Comparison of ENCODE assay signal across 16 cellular contexts in genomic region chr15:70165811-70166284, GRCh38.
DNase-seq lines count a peak whose midpoint lies in the region; ATAC-seq and TF ChIP-seq lines count a peak whose summit lies in the region.
"Had no signal": no experiment of that assay in that cellular context is flagged by ENCODE, and none has a peak within 500 bp of the region (broad histone marks: within the 10 kb centered on the region; RNA-seq: fewer than 3 reads in every experiment).

No MANE protein-coding gene starts in this region.

- H3K4me1 ChIP-seq in Panc1 (ENCODE audit: control insufficient read depth, insufficient read depth, low read length) (peaks cover under 1% of the 10 kb centered on the region), endodermal cell (ENCODE audit: control insufficient read depth, insufficient read depth, low read length) (peaks cover 23% of the 10 kb centered on the region), stomach (peaks cover 17 to 28% (median 25%) of the 10 kb centered on the region in 4 donors)

- 40 to 56% methylated on average over 6 to 9 of the region's 9 CpGs for WGBS in endodermal cell (ENCODE audit: insufficient coverage in 1 of 2, insufficient read length in 1 of 2), 2 experiments
- WGBS in stomach, 5 donors: 13 to 36% (median 27%) methylated on average over 8 to 9 of the region's 9 CpGs

- BruUV-seq in Panc1 (replicated peaks; lab: Mats Ljungman, UMichigan): no TSS peak

- no peak for TF ChIP-seq POLR2A in stomach (IDR thresholded peaks at IDR 0.05)

- H3K36me3 Mint-ChIP-seq in endodermal cell (ENCODE audit: low read depth): no peaks in the 10 kb centered on the region
- H3K36me3 Mint-ChIP-seq: CD4-positive, CD25-positive, alpha-beta regulatory T cell had no signal

- H3K9me3 Mint-ChIP-seq in endodermal cell: no peaks in the 10 kb centered on the region
- H3K9me3 Mint-ChIP-seq: activated CD4-positive, alpha-beta memory T cell treated with anti-CD3 and anti-CD28 coated beads, Interleukin-2, amount 10 ng/mL, durations not matched to agents 7 days and 5 days; CD4-positive, CD25-positive, alpha-beta regulatory T cell; dendritic cell treated with granulocyte-macrophage colony-stimulating factor and Interleukin-4, amounts not matched to agents 40 ng/mL and 50 ng/mL, for 4 days; GM23338 had no signal

- in situ Hi-C loops in Panc1 (cut with HindIII; ENCODE audit: low pct_unique_long_range_greater_than_20kb, low sequenced_read_pairs): no loop called here

- POLR2A ChIA-PET in Panc1 (lab: Charles Lee): no interaction called here

- H3K9me3 ChIP-seq in Panc1 (ENCODE audit: control insufficient read depth, insufficient read depth, low read depth, low read length) (no peaks in the 10 kb centered on the region), endodermal cell (ENCODE audit: control insufficient read depth, low read length) (peaks cover 10% of the 10 kb centered on the region), stomach (peaks cover 0 to 4% (median 0%) of the 10 kb centered on the region in 4 donors)
- H3K9me3 ChIP-seq: mucosa of descending colon had no signal

- H3K36me3 ChIP-seq in Panc1 (ENCODE audit: control insufficient read depth, insufficient read depth, low read length): no peaks in the 10 kb centered on the region
- no peaks in the 10 kb centered on the region for H3K36me3 ChIP-seq in endodermal cell (ENCODE audit: control insufficient read depth, insufficient read depth, low read length)
- no peaks in the 10 kb centered on the region for H3K36me3 ChIP-seq in stomach

- H3K4me3 Mint-ChIP-seq in endodermal cell: no peak overlapping the region
- H3K4me3 Mint-ChIP-seq: activated CD4-positive, alpha-beta memory T cell treated with anti-CD3 and anti-CD28 coated beads, Interleukin-2, amount 10 ng/mL, durations not matched to agents 7 days and 5 days; CD4-positive, CD25-positive, alpha-beta regulatory T cell; dendritic cell treated with granulocyte-macrophage colony-stimulating factor and Interleukin-4, amounts not matched to agents 40 ng/mL and 50 ng/mL, for 4 days; GM23338 had no signal

- H3K27ac ChIP-seq in Panc1 (ENCODE audit: low read length) (no peak overlapping the region), endodermal cell (ENCODE audit: low read depth, low read length) (peak overlapping the region; percentile 85), stomach (peak overlapping the region in 4 of 5 donors; percentile 35 to 74 (median 48))

- TF ChIP-seq CTCF in Panc1 (IDR thresholded peaks at IDR 0.05) (no peak), endodermal cell (conservative IDR thresholded peaks at IDR 0.05) (no peak), stomach (IDR thresholded peaks at IDR 0.05) (no peak)

- ATAC-seq in Panc1 (0 out of 2 replicates have a peak, but pooled peaks have one; percentile 28), HG02970 (IDR thresholded peaks at IDR 0.05; ENCODE audit: low FRiP score, unreplicated experiment) (no peak)
- ATAC-seq: mucosa of descending colon had no signal

- intact Hi-C loops in Panc1 (cut with micrococcal nuclease; ENCODE audit: unreplicated experiment) (no loop called here), stomach (cut with DNase I; ENCODE audit: low total_unique reads) (no loop called here)

- CTCF ChIA-PET in Panc1 (lab: Charles Lee): no interaction called here

- peak; percentile 22 for TF ChIP-seq EP300 in stomach (IDR thresholded peaks at IDR 0.05)

- DNase-seq in Panc1 (ENCODE audit: low read depth, low spot score) (no peak), endodermal cell (peak; percentile 66), lung microvascular endothelial cell (ENCODE audit: low read depth in 2 of 2) (peak; percentile 48 to 49), stomach (peak; percentile 38), NCI-H1092 (lab: John Stamatoyannopoulos, UW) (no peak)
- DNase-seq in stimulated activated CD4-positive, alpha-beta T cell treated with anti-CD3 and anti-CD28 coated beads, Interleukin-15, amount 100 ng/mL, for 24 hours: no peak
- DNase-seq: activated CD4-positive, alpha-beta memory T cell treated with anti-CD3 and anti-CD28 coated beads, Interleukin-2, amount 10 ng/mL, durations not matched to agents 7 days and 5 days; activated naive CD4-positive, alpha-beta T cell treated with anti-CD3 and anti-CD28 coated beads, Interleukin-2, amount 50 U/mL, for 16 hours; CD4-positive, CD25-positive, alpha-beta regulatory T cell; mucosa of descending colon; NCI-H1105 treated with DMSO at 0.1 percent for 48 hours; NCI-H526 treated with DMSO at 0.1 percent for 48 hours; SW 1271 had no signal

- H3K4me1 Mint-ChIP-seq in endodermal cell: peaks cover 26% of the 10 kb centered on the region
- H3K4me1 Mint-ChIP-seq: activated CD4-positive, alpha-beta memory T cell treated with anti-CD3 and anti-CD28 coated beads, Interleukin-2, amount 10 ng/mL, durations not matched to agents 7 days and 5 days; CD4-positive, CD25-positive, alpha-beta regulatory T cell had no signal

- peak overlapping the region; percentile 36 for H3K27ac Mint-ChIP-seq in endodermal cell
- H3K27ac Mint-ChIP-seq: activated CD4-positive, alpha-beta memory T cell treated with anti-CD3 and anti-CD28 coated beads, Interleukin-2, amount 10 ng/mL, durations not matched to agents 7 days and 5 days; CD4-positive, CD25-positive, alpha-beta regulatory T cell; dendritic cell treated with granulocyte-macrophage colony-stimulating factor and Interleukin-4, amounts not matched to agents 40 ng/mL and 50 ng/mL, for 4 days; GM23338 had no signal

- H3K27me3 Mint-ChIP-seq in endodermal cell (ENCODE audit: insufficient read depth): peaks cover 95% of the 10 kb centered on the region
- H3K27me3 Mint-ChIP-seq: activated CD4-positive, alpha-beta memory T cell treated with anti-CD3 and anti-CD28 coated beads, Interleukin-2, amount 10 ng/mL, durations not matched to agents 7 days and 5 days; CD4-positive, CD25-positive, alpha-beta regulatory T cell had no signal

- H3K4me3 ChIP-seq in Panc1 (ENCODE audit: low read depth in 2 of 2, low read length in 2 of 2): no peak overlapping the region
- no peak overlapping the region for H3K4me3 ChIP-seq in endodermal cell (ENCODE audit: low read length)
- no peak overlapping the region for H3K4me3 ChIP-seq in stomach
- H3K4me3 ChIP-seq: GM23338, mucosa of descending colon had no signal

- H3K9ac ChIP-seq in endodermal cell (ENCODE audit: extremely low read depth, low read length, poor library complexity, severe bottlenecking): peak overlapping the region; percentile 1

- no peaks in the 10 kb centered on the region for H3K27me3 ChIP-seq in Panc1 (ENCODE audit: control insufficient read depth, insufficient read depth, low read length)
- H3K27me3 ChIP-seq in endodermal cell (ENCODE audit: control insufficient read depth, insufficient read depth, low read length, poor library complexity, severe bottlenecking): peaks cover 97% of the 10 kb centered on the region
- no peaks in the 10 kb centered on the region for H3K27me3 ChIP-seq in stomach

Comparison
In these comparisons a context has a peak if more than half of its experiments do, and no peak if none do; other contexts are left out.
1. DNase-seq: peak in endodermal cell (single experiment), lung microvascular endothelial cell (2 of 2) and stomach (single experiment); none in Panc1 (single experiment), stimulated activated CD4-positive, alpha-beta T cell treated with anti-CD3 and anti-CD28 coated beads, Interleukin-15, amount 100 ng/mL, for 24 hours (single experiment) and NCI-H1092 (single experiment).